Comparison of ENCODE assay signal across 10 cellular contexts in genomic region chr15:31274496-31275330, GRCh38. TPM values are rescaled to one million over a fixed set of nuclear protein-coding genes. Genes with fewer than 3 reads are reported as not detected.
DNase-seq lines count a peak whose midpoint lies in the region; ATAC-seq and TF ChIP-seq lines count a peak whose summit lies in the region.
"Had no signal": no experiment of that assay in that cellular context is flagged by ENCODE, and none has a peak within 500 bp of the region (broad histone marks: within the 10 kb centered on the region; RNA-seq: fewer than 3 reads in every experiment).

No MANE protein-coding gene starts in this region.

- no peak overlapping the region for H2BK120ac ChIP-seq in H9 (ENCODE audit: low read depth, low read length, poor library complexity, severe bottlenecking)

- WGBS in H9 (ENCODE audit: extremely low coverage, insufficient read length, low lambda C conversion rate): no CpG with 5 or more reads among the region's 14 CpGs

- peaks cover 16 to 29% of the 10 kb centered on the region in 2 experiments for H3K4me1 Mint-ChIP-seq in H9

- no peak overlapping the region for H2AFZ ChIP-seq in H9 (ENCODE audit: low read length)
- no peak overlapping the region for H2AFZ ChIP-seq in osteoblast (ENCODE audit: low read length)

- H3K36me3 ChIP-seq in osteoblast (ENCODE audit: insufficient read depth, low read length): no peaks in the 10 kb centered on the region
- H3K36me3 ChIP-seq: transverse colon had no signal

- peaks cover 6% of the 10 kb centered on the region for H3K27me3 Mint-ChIP-seq in H9 (ENCODE audit: low read depth)

- no peak overlapping the region for H3K4me3 ChIP-seq in osteoblast (ENCODE audit: insufficient read depth, low read length)
- H3K4me3 ChIP-seq: transverse colon had no signal

- H2BK5ac ChIP-seq in H9 (ENCODE audit: insufficient read length, low read length): no peak overlapping the region

- ATAC-seq in GM21381 (IDR thresholded peaks at IDR 0.05; ENCODE audit: unreplicated experiment) (no peak), HG03520 (IDR thresholded peaks at IDR 0.05; ENCODE audit: unreplicated experiment) (no peak)

- H3K27ac Mint-ChIP-seq in H9: no peak overlapping the region

- H3K14ac ChIP-seq in H9 (ENCODE audit: insufficient read depth, low read length): no peak overlapping the region

- no peak overlapping the region for H4K8ac ChIP-seq in H9 (replicated peaks; ENCODE audit: insufficient read length, low read depth, low read length)

- H3K9me3 ChIP-seq in H9 (ENCODE audit: control insufficient read depth, low read depth, low read length): no peaks in the 10 kb centered on the region
- no peaks in the 10 kb centered on the region for H3K9me3 ChIP-seq in osteoblast (ENCODE audit: low read depth, low read length)
- H3K9me3 ChIP-seq: transverse colon had no signal

- H3K9ac ChIP-seq in H9 (ENCODE audit: extremely low read depth, insufficient read length, low read length): no peak overlapping the region

- H3K79me1 ChIP-seq in H9 (ENCODE audit: insufficient read depth, low read depth, low read length, poor library complexity, severe bottlenecking): no peaks in the 10 kb centered on the region

- no peak overlapping the region for H3K4ac ChIP-seq in H9 (ENCODE audit: low read depth, low read length)

- H3K27me3 ChIP-seq in H9 (ENCODE audit: insufficient read depth, low read length): no peaks in the 10 kb centered on the region
- no peaks in the 10 kb centered on the region for H3K27me3 ChIP-seq in osteoblast (ENCODE audit: insufficient read depth, low read length)
- H3K27me3 ChIP-seq: transverse colon had no signal

- H2BK12ac ChIP-seq in H9 (ENCODE audit: insufficient read length, low read depth, low read length): no peak overlapping the region

- no peak overlapping the region for H4K91ac ChIP-seq in H9 (ENCODE audit: insufficient read length, low read depth, low read length)

- no peak overlapping the region for H3T11ph ChIP-seq in H9 (ENCODE audit: low read length)

- no peaks in the 10 kb centered on the region for H3K79me2 ChIP-seq in H9 (ENCODE audit: insufficient read depth, low read length)
- H3K79me2 ChIP-seq in osteoblast (ENCODE audit: insufficient read depth, low read length): no peaks in the 10 kb centered on the region

- no peak overlapping the region for H3K56ac ChIP-seq in H9 (ENCODE audit: insufficient read length, low read depth, low read length)

- H3K4me2 ChIP-seq in H9 (ENCODE audit: insufficient read depth, insufficient read length, low read length) (no peak overlapping the region), osteoblast (ENCODE audit: insufficient read depth, low read length) (no peak overlapping the region)

- no peak for TF ChIP-seq CTCF in H9 (conservative IDR thresholded peaks at IDR 0.05)
- TF ChIP-seq CTCF in osteoblast (IDR thresholded peaks at IDR 0.05; ENCODE audit: extremely low read depth, low read depth, low read length): no peak

- H4K5ac ChIP-seq in H9 (ENCODE audit: insufficient read length, low read depth, low read length): no peak overlapping the region

- no peaks in the 10 kb centered on the region for H3K36me3 Mint-ChIP-seq in H9 (ENCODE audit: insufficient read depth in 1 of 3, low read depth in 3 of 3)

- DNase-seq in NCI-H524 (lab: John Stamatoyannopoulos, UW) (peak; percentile 33 to 79), NCI-H524 treated with DMSO at 0.1 percent for 48 hours (lab: John Stamatoyannopoulos, UW) (no peak), H9 (peak; percentile 23), brain pericyte (ENCODE audit: low read depth, low spot score) (peak; percentile 65), osteoblast (ENCODE audit: insufficient read length, low spot score, missing footprints) (peak; percentile 74), anterior cingulate cortex (lab: John Stamatoyannopoulos, UW) (no peak)
- DNase-seq: DMS79 had no signal

- no peak overlapping the region for H3K18ac ChIP-seq in H9 (ENCODE audit: insufficient read length, low read depth, low read length)

- H4K20me1 ChIP-seq in H9 (ENCODE audit: control insufficient read depth, insufficient read depth, insufficient read length) (no peaks in the 10 kb centered on the region), osteoblast (ENCODE audit: insufficient read depth, low read length) (no peaks in the 10 kb centered on the region)

- no peaks in the 10 kb centered on the region for H3K23me2 ChIP-seq in H9 (ENCODE audit: insufficient read length, low read depth, low read length, poor library complexity, severe bottlenecking)

- H2AK5ac ChIP-seq in H9 (ENCODE audit: insufficient read length, low read length): no peak overlapping the region

- H2BK20ac ChIP-seq in H9 (ENCODE audit: low read depth, low read length, poor library complexity, severe bottlenecking): no peak overlapping the region

- no peak overlapping the region for H2BK15ac ChIP-seq in H9 (ENCODE audit: low read depth, low read length)

- H3K9me3 Mint-ChIP-seq in H9: no peaks in the 10 kb centered on the region; a peak in 1 of 5 replicates

- H3K23ac ChIP-seq in H9 (ENCODE audit: insufficient read length, low read depth, low read length): no peak overlapping the region

- no peaks in the 10 kb centered on the region for H3K4me1 ChIP-seq in H9 (ENCODE audit: insufficient read depth, low read length)
- peaks cover under 1% of the 10 kb centered on the region for H3K4me1 ChIP-seq in osteoblast (ENCODE audit: insufficient read depth, low read length)

- no peak overlapping the region for H3K4me3 Mint-ChIP-seq in H9

- H3K27ac ChIP-seq in H9 (ENCODE audit: insufficient read length, low read depth, low read length) (no peak overlapping the region), osteoblast (ENCODE audit: low read depth, low read length) (no peak overlapping the region)
- H3K27ac ChIP-seq: transverse colon had no signal

RNA-seq across cellular contexts. Expression of gene KLF13, which starts 51.9 kb away (rescaled TPM):
- total RNA-seq in H9 (2021) (30.6 and 33.4 TPM in 2 replicates), osteoblast (53.3 and 58.6 TPM in 2 replicates)

Comparison
In these comparisons a context has a peak if more than half of its experiments do, and no peak if none do; other contexts are left out.
1. DNase-seq: peak in NCI-H524 (2 of 2), H9 (single experiment), brain pericyte (single experiment) and osteoblast (single experiment); none in NCI-H524 treated with DMSO at 0.1 percent for 48 hours (single experiment) and anterior cingulate cortex (0 of 58).